ENCODE assay signal across 19 cellular contexts in genomic region chr1:147785794-147786506, GRCh38. TPM values are rescaled to one million over a fixed set of nuclear protein-coding genes. Genes with fewer than 3 reads are reported as not detected.
DNase-seq lines count a peak whose midpoint lies in the region; FAIRE-seq and TF ChIP-seq lines count a peak whose summit lies in the region.
"Had no signal": no experiment of that assay in that cellular context is flagged by ENCODE, and none has a peak within 500 bp of the region (broad histone marks: within the 10 kb centered on the region; RNA-seq: fewer than 3 reads in every experiment).

No MANE protein-coding gene starts in this region.

- H3K27ac ChIP-seq in H1 (ENCODE audit: low read depth, low read length) (no peak overlapping the region), neural progenitor cell (no peak overlapping the region)
- H3K27ac ChIP-seq: A549; BLaER1 treated with 17β-estradiol and CSF1 and Interleukin-3, amounts not matched to agents 10 nM and 100 nM had no signal

- H3K4me1 ChIP-seq in H1 (replicated peaks in 1 of 4; ENCODE audit: control insufficient read depth in 3 of 4, insufficient read depth in 4 of 4, low read length in 3 of 4) (peaks cover 0 to 5% (median 0%) of the 10 kb centered on the region in 4 experiments; a peak in 3 of 7 replicates), neural progenitor cell (peaks cover 10% of the 10 kb centered on the region)
- H3K4me1 ChIP-seq: A549 had no signal

- H3K9ac ChIP-seq in H1 (replicated peaks in 1 of 4; ENCODE audit: extremely low read depth in 1 of 4, low read depth in 3 of 4, low read length in 3 of 4) (no peak overlapping the region), neural progenitor cell (no peak overlapping the region)
- H3K9ac ChIP-seq: BLaER1 treated with 17β-estradiol and CSF1 and Interleukin-3, amounts not matched to agents 10 nM and 100 nM had no signal

- no peak overlapping the region for H3K23ac ChIP-seq in H1 (ENCODE audit: insufficient read length)

- H2BK12ac ChIP-seq in H1 (ENCODE audit: low read depth, low read length), result no peak overlapping the region

- no peak overlapping the region for H3K14ac ChIP-seq in H1 (ENCODE audit: insufficient read length)

- H3K23me2 ChIP-seq in H1 (ENCODE audit: low read depth, low read length), result no peaks in the 10 kb centered on the region

- TF ChIP-seq POLR2A in H1 (IDR thresholded peaks at IDR 0.05; ENCODE audit: control extremely low read depth in 1 of 2, low read depth in 2 of 2, low read length in 2 of 2), result no peak

- TF ChIP-seq CTCF in H1 (IDR thresholded peaks at IDR 0.05; ENCODE audit: control extremely low read depth in 1 of 3, insufficient read depth in 1 of 3, low read depth in 1 of 3, low read length in 3 of 3) (no peak), neural progenitor cell (IDR thresholded peaks at IDR 0.05) (no peak), chondrocyte (IDR thresholded peaks at IDR 0.05) (no peak)

- no peaks in the 10 kb centered on the region for H3K79me1 ChIP-seq in H1 (ENCODE audit: low read depth, low read length)

- POLR2A ChIA-PET in H1 (lab: Charles Lee; ENCODE audit: partially characterized antibody), result no interaction called here

- DNase-seq in GM03348 (ENCODE audit: low spot score), result peak; percentile 16
- no peak for DNase-seq in H1 (ENCODE audit: low read depth in 1 of 2, low spot score in 2 of 2)
- DNase-seq in neural progenitor cell (ENCODE audit: low spot score), result no peak
- DNase-seq in chondrocyte (ENCODE audit: low spot score), result no peak
- no peak for DNase-seq in NCI-H1417 treated with DMSO at 0.1 percent for 48 hours (lab: John Stamatoyannopoulos, UW)
- DNase-seq in NCI-H1436 treated with DMSO at 0.1 percent for 48 hours (lab: John Stamatoyannopoulos, UW), result no peak
- DNase-seq in DMS153 (lab: John Stamatoyannopoulos, UW), result no peak
- DNase-seq: Calu3; CD4-positive, CD25-positive, alpha-beta regulatory T cell; DMS 273 treated with DMSO at 0.1 percent for 48 hours; DMS79 treated with DMSO at 0.1 percent for 48 hours; GDM1; H7; IMR-90; KBM-7 had no signal

- H3K4me2 ChIP-seq in H1 (ENCODE audit: insufficient read depth in 1 of 2, low read depth in 2 of 2, low read length in 2 of 2), result no peak overlapping the region
- H3K4me2 ChIP-seq in neural progenitor cell, result peak overlapping the region; percentile 6
- H3K4me2 ChIP-seq: A549; BLaER1 treated with 17β-estradiol and CSF1 and Interleukin-3, amounts not matched to agents 10 nM and 100 nM had no signal

- FAIRE-seq in H1 (lab: Jason Lieb, UNC), result no peak
- FAIRE-seq: A549, GM18507 had no signal

- no peak overlapping the region for H2BK5ac ChIP-seq in H1 (ENCODE audit: low read depth, low read length)

- H4K8ac ChIP-seq in H1 (ENCODE audit: extremely low read depth, insufficient read depth, low read length), result no peak overlapping the region

- H3K36me3 Mint-ChIP-seq in neural progenitor cell (no peaks in the 10 kb centered on the region), chondrocyte (ENCODE audit: low read depth) (no peaks in the 10 kb centered on the region)
- H3K36me3 Mint-ChIP-seq: CD4-positive, CD25-positive, alpha-beta regulatory T cell had no signal

- H2BK20ac ChIP-seq in H1 (ENCODE audit: low read length), result no peak overlapping the region

- H3K9me3 ChIP-seq in H1 (ENCODE audit: insufficient read depth in 2 of 2, low read depth in 1 of 2, low read length in 1 of 2), result no peaks in the 10 kb centered on the region
- H3K9me3 ChIP-seq in neural progenitor cell (ENCODE audit: low read depth), result no peaks in the 10 kb centered on the region
- H3K9me3 ChIP-seq: A549; BLaER1 treated with 17β-estradiol and CSF1 and Interleukin-3, amounts not matched to agents 10 nM and 100 nM had no signal

- CTCF ChIA-PET in H1 (lab: Charles Lee; ENCODE audit: partially characterized antibody), result interaction anchor here (1.3 to 1.6 kb wide), 4 partner anchors 10 to 107 kb away, joined by 4 to 7 read pairs (median 6); no protein-coding TSS in a partner anchor

- peaks cover 22% of the 10 kb centered on the region for H3K4me1 Mint-ChIP-seq in neural progenitor cell
- no peaks in the 10 kb centered on the region for H3K4me1 Mint-ChIP-seq in chondrocyte (ENCODE audit: low read depth)
- H3K4me1 Mint-ChIP-seq: CD4-positive, CD25-positive, alpha-beta regulatory T cell had no signal

- H2AFZ ChIP-seq in H1 (ENCODE audit: low read length) (no peak overlapping the region), neural progenitor cell (replicated peaks) (no peak overlapping the region)

- no peak overlapping the region for H2BK120ac ChIP-seq in H1 (replicated peaks; ENCODE audit: low read depth, low read length)

- H3K27ac Mint-ChIP-seq in neural progenitor cell (no peak overlapping the region), chondrocyte (ENCODE audit: unreplicated experiment) (no peak overlapping the region)
- H3K27ac Mint-ChIP-seq: CD4-positive, CD25-positive, alpha-beta regulatory T cell had no signal

- no peak overlapping the region for H3K4ac ChIP-seq in H1 (replicated peaks; ENCODE audit: insufficient read length, low read depth, low read length)

- no peak overlapping the region for H2AK5ac ChIP-seq in H1 (ENCODE audit: low read depth, low read length)

- no peaks in the 10 kb centered on the region for H4K20me1 ChIP-seq in H1 (replicated peaks in 1 of 2; ENCODE audit: control insufficient read depth in 1 of 2, insufficient read depth in 2 of 2, low read length in 2 of 2)
- no peaks in the 10 kb centered on the region for H4K20me1 ChIP-seq in neural progenitor cell (ENCODE audit: low read depth)
- H4K20me1 ChIP-seq: BLaER1 treated with 17β-estradiol and CSF1 and Interleukin-3, amounts not matched to agents 10 nM and 100 nM had no signal

- no peak for TF ChIP-seq RAD21 in H1 (IDR thresholded peaks at IDR 0.05 in 1 of 2, conservative IDR thresholded peaks at IDR 0.05 in 1 of 2; ENCODE audit: low read depth in 2 of 2, low read length in 2 of 2)

- H4K5ac ChIP-seq in H1 (ENCODE audit: insufficient read length, low read depth, low read length), result no peak overlapping the region

- no peak overlapping the region for H4K91ac ChIP-seq in H1 (replicated peaks; ENCODE audit: insufficient read length, low read length)

- H3K27me3 ChIP-seq in H1 (replicated peaks in 1 of 4; ENCODE audit: control insufficient read depth in 3 of 4, extremely low read depth in 1 of 4, insufficient read depth in 3 of 4, low read length in 3 of 4), result no peaks in the 10 kb centered on the region; a peak in 1 of 7 replicates
- H3K27me3 ChIP-seq in neural progenitor cell, result no peaks in the 10 kb centered on the region
- H3K27me3 ChIP-seq: BLaER1 treated with 17β-estradiol and CSF1 and Interleukin-3, amounts not matched to agents 10 nM and 100 nM had no signal

- H3K9me3 Mint-ChIP-seq in neural progenitor cell, result peaks cover 3% of the 10 kb centered on the region
- H3K9me3 Mint-ChIP-seq in chondrocyte (ENCODE audit: low read depth), result no peaks in the 10 kb centered on the region

- WGBS in H1 (ENCODE audit: extremely low coverage in 1 of 2, insufficient coverage in 1 of 2, insufficient read length in 1 of 2, insufficient replicate concordance in 2 of 2, low coverage in 1 of 2, low lambda C conversion rate in 2 of 2, missing lambda C conversion rate in 1 of 2), 2 experiments, result 88% methylated on average over 7 of the region's 7 CpGs; no CpG with 5 or more reads in 1 of the 2 experiments

- no peak overlapping the region for H3K4me3 Mint-ChIP-seq in neural progenitor cell
- H3K4me3 Mint-ChIP-seq in chondrocyte (ENCODE audit: unreplicated experiment), result no peak overlapping the region
- H3K4me3 Mint-ChIP-seq: CD4-positive, CD25-positive, alpha-beta regulatory T cell had no signal

- H3F3A ChIP-seq in neural progenitor cell (ENCODE audit: low read depth), result no peaks in the 10 kb centered on the region

- no peak overlapping the region for H3K18ac ChIP-seq in H1 (ENCODE audit: extremely low read depth, low read length)

- H3K4me3 ChIP-seq in H1 (ENCODE audit: extremely low read depth in 1 of 4, insufficient read depth in 2 of 4, low read depth in 3 of 4, low read length in 4 of 4), result no peak overlapping the region
- H3K4me3 ChIP-seq in neural progenitor cell, result no peak overlapping the region
- H3K4me3 ChIP-seq: A549; BLaER1 treated with 17β-estradiol and CSF1 and Interleukin-3, amounts not matched to agents 10 nM and 100 nM had no signal

- H3K27me3 Mint-ChIP-seq in neural progenitor cell (ENCODE audit: insufficient read depth, low read depth) (peaks cover 3% of the 10 kb centered on the region), chondrocyte (ENCODE audit: low read depth) (peaks cover 22% of the 10 kb centered on the region)

- peak overlapping the region; percentile 20; the same call in 1 of the 2 replicates for H2BK15ac ChIP-seq in H1 (ENCODE audit: low read length)

- no peak for TF ChIP-seq EP300 in H1 (IDR thresholded peaks at IDR 0.05; ENCODE audit: borderline replicate concordance in 1 of 2, low read depth in 2 of 2, low read length in 2 of 2)

- no peaks in the 10 kb centered on the region for H3K79me2 ChIP-seq in H1 (ENCODE audit: control insufficient read depth in 1 of 2, insufficient read depth in 2 of 2, low read length in 2 of 2)
- H3K79me2 ChIP-seq in neural progenitor cell (ENCODE audit: low read depth), result no peaks in the 10 kb centered on the region

- H3K56ac ChIP-seq in H1 (replicated peaks; ENCODE audit: insufficient read length, low read depth, low read length), result no peak overlapping the region

- H3K36me3 ChIP-seq in H1 (ENCODE audit: control insufficient read depth in 2 of 4, insufficient read depth in 4 of 4, low read length in 3 of 4), result no peaks in the 10 kb centered on the region
- H3K36me3 ChIP-seq in neural progenitor cell, result no peaks in the 10 kb centered on the region
- H3K36me3 ChIP-seq: BLaER1 treated with 17β-estradiol and CSF1 and Interleukin-3, amounts not matched to agents 10 nM and 100 nM had no signal

TF ChIP-seq in H1, 55 proteins besides CTCF, POLR2A, EP300 and RAD21 (continues in another document):
- TF ChIP-seq HDAC2 (IDR thresholded peaks at IDR 0.05; ENCODE audit: borderline replicate concordance in 1 of 2, low read depth in 2 of 2, low read length in 2 of 2) (no peak), JUND (IDR thresholded peaks at IDR 0.05; ENCODE audit: low read length) (no peak), SP1 (IDR thresholded peaks at IDR 0.05; ENCODE audit: low read depth, low read length) (no peak), BRCA1 (IDR thresholded peaks at IDR 0.05; ENCODE audit: low read depth, low read length) (no peak)

RNA-seq across cellular contexts. Expression of gene GJA5, which starts 25.5 kb away (rescaled TPM):
- total RNA-seq in H1 (2021; fragmentation: NEBNext Ultra II Directional; extraction: Animal tissue kit (Norgen Biotek cat#: 25700)), result 2.7 and 2.8 TPM in 2 replicates
- 1.2 and 2.0 TPM in 2 replicates for polyA plus RNA-seq in H1 (2011; rRNA removed)
- 1.1 TPM for polyA plus RNA-seq in H1 (2011; cell fraction: cytosol; rRNA removed)
- polyA plus RNA-seq in H1 (2011; cell fraction: nucleus; rRNA removed), result 1.4 TPM
- polyA plus RNA-seq in H1 (2012, experiment 1 of 2), result 1.3 to 2.6 TPM (median 1.5 TPM) in 4 replicates
- polyA plus RNA-seq in H1 (2012, experiment 2 of 2), result 1.4 TPM
- 5.8 TPM for polyA plus RNA-seq in H1 (2013, experiment 1 of 2)
- 5.9 TPM for polyA plus RNA-seq in H1 (2013, experiment 2 of 2)
- 1.6 and 2.6 TPM in 2 replicates for polyA minus RNA-seq in H1 (2011; rRNA and poly(A)+ RNA removed)
- polyA minus RNA-seq in H1 (2011; cell fraction: cytosol; rRNA and poly(A)+ RNA removed), result 1.3 TPM
- polyA minus RNA-seq in H1 (2011; cell fraction: nucleus; rRNA and poly(A)+ RNA removed), result 0.50 TPM
- total RNA-seq in neural progenitor cell (ENCODE audit: low replicate concordance) (0.11 and 0.12 TPM in 2 replicates), chondrocyte (0.17 to 0.44 TPM in 2 of 3 replicates, not detected in the other)
- total RNA-seq: Calu3; CD4-positive, CD25-positive, alpha-beta regulatory T cell; IMR-90 had no signal
- polyA plus RNA-seq: A549; AG04450; CD4-positive, CD25-positive, alpha-beta regulatory T cell; IMR-90 had no signal
